22 cellular contexts compared by ENCODE assay signal in the genomic region with DNA sequence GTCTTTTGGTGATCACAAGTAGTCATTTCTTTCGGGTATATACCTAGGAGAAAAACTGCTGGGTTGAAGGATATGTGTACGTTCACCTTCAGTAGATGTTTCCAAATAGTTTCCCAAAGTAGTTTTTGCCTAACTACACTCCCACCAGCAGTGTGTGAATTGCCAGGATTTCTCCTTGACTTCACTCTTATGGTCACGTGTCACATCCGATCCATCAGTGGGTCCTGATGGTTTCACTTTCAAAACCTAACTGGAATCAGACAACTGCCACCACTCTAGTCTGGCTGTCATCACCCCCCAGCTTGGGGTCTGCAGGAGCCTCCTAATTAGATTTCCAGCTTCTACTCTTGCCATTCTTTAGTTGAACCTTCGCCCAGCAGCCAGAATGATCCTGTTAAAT. TPM values are rescaled to one million over a fixed set of nuclear protein-coding genes. Genes with fewer than 3 reads are reported as not detected.
DNase-seq lines count a peak whose midpoint lies in the region; ATAC-seq and TF ChIP-seq lines count a peak whose summit lies in the region.
"Had no signal": no experiment of that assay in that cellular context is flagged by ENCODE, and none has a peak within 500 bp of the region (broad histone marks: within the 10 kb centered on the region; RNA-seq: fewer than 3 reads in every experiment).

No MANE protein-coding gene starts in this region.

- H3K4me3 Mint-ChIP-seq in activated naive CD8-positive, alpha-beta T cell = peak overlapping the region; percentile 69
- no peak overlapping the region for H3K4me3 Mint-ChIP-seq in activated naive CD8-positive, alpha-beta T cell treated with anti-CD3 and anti-CD28 coated beads for 36 hours
- peak overlapping the region; percentile 69 for H3K4me3 Mint-ChIP-seq in glutamatergic neuron (ENCODE audit: unreplicated experiment)

- no peak for DNase-seq in activated naive CD8-positive, alpha-beta T cell treated with anti-CD3 and anti-CD28 coated beads for 36 hours
- DNase-seq in OCI-M1 (lab: John Stamatoyannopoulos, UW) = peak; percentile 78
- DNase-seq in glutamatergic neuron = no peak
- DNase-seq in NCI-H526 treated with DMSO at 0.1 percent for 48 hours (lab: John Stamatoyannopoulos, UW) = no peak
- DNase-seq in ascending aorta (ENCODE audit: low spot score in 2 of 2) = no peak
- no peak for DNase-seq in substantia nigra (lab: John Stamatoyannopoulos, UW)
- DNase-seq: activated CD4-positive, CD25-positive, alpha-beta regulatory T cell treated with anti-CD3 and anti-CD28 coated beads, Interleukin-2, amount 50 U/mL, for 72 hours; activated CD8-positive, alpha-beta memory T cell treated with anti-CD3 and anti-CD28 coated beads, Interleukin-2, amount 10 ng/mL, durations not matched to agents 7 days and 5 days; EL; MV-4-11; NCI-H2029 treated with DMSO at 0.1 percent for 48 hours; NCI-H446 treated with DMSO at 0.1 percent for 48 hours; nucleus accumbens; SHP77 treated with DMSO at 0.1 percent for 48 hours had no signal

- H3K4me1 ChIP-seq in ascending aorta = peaks cover 4 to 6% of the 10 kb centered on the region in 2 donors
- H3K4me1 ChIP-seq: Caco-2 had no signal

- peaks cover 12% of the 10 kb centered on the region for H3K27me3 ChIP-seq in ascending aorta

- H3K27me3 Mint-ChIP-seq in activated naive CD8-positive, alpha-beta T cell = peaks cover 50% of the 10 kb centered on the region
- H3K27me3 Mint-ChIP-seq in activated naive CD8-positive, alpha-beta T cell treated with anti-CD3 and anti-CD28 coated beads for 36 hours = peaks cover 49% of the 10 kb centered on the region
- peaks cover 10% of the 10 kb centered on the region for H3K27me3 Mint-ChIP-seq in glutamatergic neuron (ENCODE audit: unreplicated experiment)

- TF ChIP-seq CTCF in glutamatergic neuron (IDR thresholded peaks at IDR 0.05; ENCODE audit: partially characterized antibody, unreplicated experiment) (no peak), ascending aorta (IDR thresholded peaks at IDR 0.05) (no peak)

- no peaks in the 10 kb centered on the region for H3K9me3 Mint-ChIP-seq in activated naive CD8-positive, alpha-beta T cell (ENCODE audit: low read depth)
- H3K9me3 Mint-ChIP-seq in activated naive CD8-positive, alpha-beta T cell treated with anti-CD3 and anti-CD28 coated beads for 36 hours = no peaks in the 10 kb centered on the region
- peaks cover 9% of the 10 kb centered on the region for H3K9me3 Mint-ChIP-seq in glutamatergic neuron (ENCODE audit: unreplicated experiment)
- H3K9me3 Mint-ChIP-seq: stimulated activated effector memory CD8-positive, alpha-beta T cell treated with anti-CD3 and anti-CD28 coated beads, Interleukin-12 subunit alpha, Interleukin-12 subunit beta, amount 100 ng/mL, for 72 hours had no signal

- no peak for ATAC-seq in HG02798 (IDR thresholded peaks at IDR 0.05; ENCODE audit: poor library complexity, unreplicated experiment)
- ATAC-seq: activated CD8-positive, alpha-beta memory T cell treated with anti-CD3 and anti-CD28 coated beads, Interleukin-2, amount 10 ng/mL, durations not matched to agents 7 days and 5 days; stimulated activated effector memory CD8-positive, alpha-beta T cell treated with anti-CD3 and anti-CD28 coated beads, Interleukin-12 subunit alpha, Interleukin-12 subunit beta, amount 100 ng/mL, for 72 hours had no signal

- H3K27ac ChIP-seq in ascending aorta = no peak overlapping the region
- no peak overlapping the region for H3K27ac ChIP-seq in substantia nigra (ENCODE audit: low read depth, low read length, poor library complexity, severe bottlenecking)
- H3K27ac ChIP-seq: tibial nerve had no signal

- no peaks in the 10 kb centered on the region for H3K9me3 ChIP-seq in ascending aorta
- H3K9me3 ChIP-seq: Caco-2, HAP-1, tibial nerve had no signal

- intact Hi-C loops in ascending aorta (cut with DNase I) = loop anchor here (5.0 kb wide), 1 partner anchor 152 kb away; no protein-coding TSS in a partner anchor

- no peaks in the 10 kb centered on the region for H3K36me3 Mint-ChIP-seq in activated naive CD8-positive, alpha-beta T cell
- H3K36me3 Mint-ChIP-seq in activated naive CD8-positive, alpha-beta T cell treated with anti-CD3 and anti-CD28 coated beads for 36 hours = no peaks in the 10 kb centered on the region
- peaks cover 4% of the 10 kb centered on the region for H3K36me3 Mint-ChIP-seq in glutamatergic neuron (ENCODE audit: unreplicated experiment)
- H3K36me3 Mint-ChIP-seq: activated CD8-positive, alpha-beta memory T cell treated with anti-CD3 and anti-CD28 coated beads, Interleukin-2, amount 10 ng/mL, durations not matched to agents 7 days and 5 days; stimulated activated effector memory CD8-positive, alpha-beta T cell treated with anti-CD3 and anti-CD28 coated beads, Interleukin-12 subunit alpha, Interleukin-12 subunit beta, amount 100 ng/mL, for 72 hours had no signal

- no peaks in the 10 kb centered on the region for H3K36me3 ChIP-seq in ascending aorta
- H3K36me3 ChIP-seq: HAP-1, tibial nerve had no signal

- no peak overlapping the region for H3K27ac Mint-ChIP-seq in activated naive CD8-positive, alpha-beta T cell
- H3K27ac Mint-ChIP-seq in activated naive CD8-positive, alpha-beta T cell treated with anti-CD3 and anti-CD28 coated beads for 36 hours = no peak overlapping the region
- H3K27ac Mint-ChIP-seq in glutamatergic neuron (ENCODE audit: unreplicated experiment) = no peak overlapping the region
- H3K27ac Mint-ChIP-seq: activated CD8-positive, alpha-beta memory T cell treated with anti-CD3 and anti-CD28 coated beads, Interleukin-2, amount 10 ng/mL, durations not matched to agents 7 days and 5 days; stimulated activated effector memory CD8-positive, alpha-beta T cell treated with anti-CD3 and anti-CD28 coated beads, Interleukin-12 subunit alpha, Interleukin-12 subunit beta, amount 100 ng/mL, for 72 hours had no signal

- H3K4me3 ChIP-seq in ascending aorta = no peak overlapping the region
- H3K4me3 ChIP-seq: tibial nerve had no signal

- peaks cover 17% of the 10 kb centered on the region for H3K4me1 Mint-ChIP-seq in activated naive CD8-positive, alpha-beta T cell (ENCODE audit: low read depth)
- peaks cover 10% of the 10 kb centered on the region for H3K4me1 Mint-ChIP-seq in activated naive CD8-positive, alpha-beta T cell treated with anti-CD3 and anti-CD28 coated beads for 36 hours
- peaks cover 15% of the 10 kb centered on the region for H3K4me1 Mint-ChIP-seq in glutamatergic neuron (ENCODE audit: low read depth, unreplicated experiment)

RNA-seq across cellular contexts. Expression of a gene that starts 8.5 kb away (rescaled TPM):
- total RNA-seq in activated naive CD8-positive, alpha-beta T cell treated with anti-CD3 and anti-CD28 coated beads for 36 hours = under 1 TPM; 0.26 to 0.52 TPM
- total RNA-seq in glutamatergic neuron (ENCODE audit: unreplicated experiment) = 10.4 TPM
- total RNA-seq in ascending aorta = not detected
- total RNA-seq: epithelial cell of proximal tubule had no signal

RNA-seq across cellular contexts. Expression of a gene that starts 11.8 kb away (rescaled TPM):
- total RNA-seq in activated naive CD8-positive, alpha-beta T cell treated with anti-CD3 and anti-CD28 coated beads for 36 hours = under 1 TPM in 1 of 2 experiments, not detected in 1; 0.08 TPM
- total RNA-seq in glutamatergic neuron (ENCODE audit: unreplicated experiment) (0.17 TPM), ascending aorta (not detected)
- total RNA-seq: T-helper 2 cell treated with Interferon-gamma antibody and Interleukin-4, amounts not matched to agents 100 ng/mL and 5 ng/mL, for 36 hours had no signal

RNA-seq across cellular contexts. Expression of a gene that starts 48.5 kb away (rescaled TPM):
- 10 to 100 TPM; 28.0 to 29.0 TPM for total RNA-seq in activated naive CD8-positive, alpha-beta T cell treated with anti-CD3 and anti-CD28 coated beads for 36 hours
- 23.1 TPM for total RNA-seq in glutamatergic neuron (ENCODE audit: unreplicated experiment)
- 27.8 TPM for total RNA-seq in ascending aorta
